Comparison of ENCODE assay signal across 17 cellular contexts in the genomic region with DNA sequence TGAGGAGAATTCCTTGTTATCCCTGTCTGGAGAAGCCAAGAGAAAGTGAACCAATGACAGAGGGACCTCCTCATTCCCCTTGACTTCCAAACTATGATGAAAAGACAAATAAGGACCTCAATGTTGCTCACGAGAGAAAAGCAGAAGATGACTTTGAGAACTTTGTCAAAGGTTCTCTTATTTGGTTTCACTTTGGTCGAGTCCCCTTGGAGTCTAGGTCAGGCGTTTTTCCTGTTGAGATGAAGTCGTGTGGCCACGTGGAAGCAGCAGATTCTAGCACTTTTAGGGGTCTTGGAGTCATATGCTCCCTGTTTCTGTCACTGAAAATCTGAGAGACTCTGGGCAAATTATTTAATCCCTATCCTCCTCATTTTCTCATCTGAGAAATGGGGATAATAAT. TPM values are rescaled to one million over a fixed set of nuclear protein-coding genes. Genes with fewer than 3 reads are reported as not detected.
DNase-seq lines count a peak whose midpoint lies in the region; ATAC-seq and TF ChIP-seq lines count a peak whose summit lies in the region.
"Had no signal": no experiment of that assay in that cellular context is flagged by ENCODE, and none has a peak within 500 bp of the region (broad histone marks: within the 10 kb centered on the region; RNA-seq: fewer than 3 reads in every experiment).

No MANE protein-coding gene starts in this region.

- ATAC-seq in GM23338 (no peak), HG02885 (IDR thresholded peaks at IDR 0.05; ENCODE audit: poor library complexity, unreplicated experiment) (no peak)
- ATAC-seq in naive thymus-derived CD4-positive, alpha-beta T cell, result no peak

- no peaks in the 10 kb centered on the region for H3K9me3 Mint-ChIP-seq in GM23338
- no peaks in the 10 kb centered on the region for H3K9me3 Mint-ChIP-seq in naive thymus-derived CD4-positive, alpha-beta T cell

- peak overlapping the region; percentile 68 for H3K4me2 ChIP-seq in GM23338

- H2AFZ ChIP-seq in GM23338 (no peak overlapping the region; the same call in 1 of the 2 replicates), neuron (ENCODE audit: low read depth, low read length) (peak overlapping the region; percentile 58)

- intact Hi-C loops in naive thymus-derived CD4-positive, alpha-beta T cell (cut with micrococcal nuclease), result no loop called here

- H3K4me1 ChIP-seq in GM23338 (ENCODE audit: insufficient read depth), result peaks cover 19% of the 10 kb centered on the region
- peaks cover 18% of the 10 kb centered on the region for H3K4me1 ChIP-seq in neuron (ENCODE audit: insufficient read depth, low read length)
- H3K4me1 ChIP-seq in naive thymus-derived CD4-positive, alpha-beta T cell (ENCODE audit: control insufficient read depth in 2 of 2, insufficient read depth in 2 of 2, low read length in 2 of 2), result no peaks in the 10 kb centered on the region

- POLR2A ChIA-PET in naive thymus-derived CD4-positive, alpha-beta T cell (lab: Charles Lee), result no interaction called here

- H3K4me1 Mint-ChIP-seq in GM23338, result peaks cover 41% of the 10 kb centered on the region
- peaks cover 0 to 13% (median 8%) of the 10 kb centered on the region in 7 donors for H3K4me1 Mint-ChIP-seq in naive thymus-derived CD4-positive, alpha-beta T cell

- H3K36me3 Mint-ChIP-seq in GM23338 (ENCODE audit: low read depth), result no peaks in the 10 kb centered on the region
- no peaks in the 10 kb centered on the region for H3K36me3 Mint-ChIP-seq in naive thymus-derived CD4-positive, alpha-beta T cell

- no peak for TF ChIP-seq CTCF in GM23338 (conservative IDR thresholded peaks at IDR 0.05; ENCODE audit: low read depth in 2 of 2)

- no peaks in the 10 kb centered on the region for H3F3A ChIP-seq in GM23338 (replicated peaks; ENCODE audit: low read depth)

- CTCF ChIA-PET in naive thymus-derived CD4-positive, alpha-beta T cell (lab: Charles Lee), result no interaction called here

- no peaks in the 10 kb centered on the region for H3K9me3 ChIP-seq in neuron (ENCODE audit: low read length)
- no peaks in the 10 kb centered on the region for H3K9me3 ChIP-seq in naive thymus-derived CD4-positive, alpha-beta T cell (ENCODE audit: control insufficient read depth in 2 of 3, low read length in 3 of 3)

- H3K27ac ChIP-seq in GM23338 (ENCODE audit: low read depth), result peak overlapping the region; percentile 24; the same call in 1 of the 2 replicates
- H3K27ac ChIP-seq in naive thymus-derived CD4-positive, alpha-beta T cell (ENCODE audit: low read depth, low read length), result no peak overlapping the region

- H3K27me3 ChIP-seq in GM23338 (ENCODE audit: insufficient read depth) (peaks cover 53% of the 10 kb centered on the region), neuron (ENCODE audit: insufficient read depth, low read length) (no peaks in the 10 kb centered on the region)
- no peaks in the 10 kb centered on the region for H3K27me3 ChIP-seq in naive thymus-derived CD4-positive, alpha-beta T cell (ENCODE audit: control insufficient read depth in 2 of 2, insufficient read depth in 2 of 2, low read length in 2 of 2)

- peaks cover 40% of the 10 kb centered on the region for H3K27me3 Mint-ChIP-seq in GM23338 (ENCODE audit: insufficient read depth, low read depth, poor library complexity)
- no peaks in the 10 kb centered on the region for H3K27me3 Mint-ChIP-seq in naive thymus-derived CD4-positive, alpha-beta T cell

- H4K20me1 ChIP-seq in GM23338 (replicated peaks; ENCODE audit: insufficient read depth), result no peaks in the 10 kb centered on the region

- H3K36me3 ChIP-seq in GM23338 (ENCODE audit: insufficient read depth) (no peaks in the 10 kb centered on the region), neuron (ENCODE audit: insufficient read depth, low read length) (no peaks in the 10 kb centered on the region)
- H3K36me3 ChIP-seq in naive thymus-derived CD4-positive, alpha-beta T cell (ENCODE audit: control insufficient read depth in 2 of 3, insufficient read depth in 3 of 3, low read length in 3 of 3), result no peaks in the 10 kb centered on the region

- peaks cover 19% of the 10 kb centered on the region for H3K9me2 ChIP-seq in GM23338 (ENCODE audit: insufficient read depth)

- H3K4me3 Mint-ChIP-seq in GM23338, result peak overlapping the region; percentile 39
- H3K4me3 Mint-ChIP-seq in naive thymus-derived CD4-positive, alpha-beta T cell, result peak overlapping the region in 1 of 10 donors; percentile 45

- H3K4me3 ChIP-seq in GM23338 (peak overlapping the region; percentile 39), neuron (ENCODE audit: low read length) (peak overlapping the region; percentile 18)
- no peak overlapping the region for H3K4me3 ChIP-seq in naive thymus-derived CD4-positive, alpha-beta T cell (ENCODE audit: low read length)

- no peaks in the 10 kb centered on the region for H3K79me2 ChIP-seq in GM23338 (replicated peaks; ENCODE audit: insufficient read depth)

- DNase-seq in GM23338 (ENCODE audit: low spot score) (no peak), NOMO-1 treated with DMSO at 0.1 percent for 48 hours (lab: John Stamatoyannopoulos, UW; ENCODE audit: unreplicated experiment) (peak; percentile 73), germinal center (ENCODE audit: low spot score) (peak; percentile 28), NCI-H2029 treated with DMSO at 0.1 percent for 48 hours (lab: John Stamatoyannopoulos, UW) (no peak), kidney tubule cell (ENCODE audit: low spot score) (no peak)
- DNase-seq in naive thymus-derived CD4-positive, alpha-beta T cell, result no peak
- DNase-seq: activated CD4-positive, CD25-positive, alpha-beta regulatory T cell treated with anti-CD3 and anti-CD28 coated beads, Interleukin-2, amount 50 U/mL, for 72 hours; central memory CD4-positive, alpha-beta T cell; effector CD8-positive, alpha-beta T cell; kidney; midbrain; NCI-H1694; SHP77; stimulated activated CD4-positive, alpha-beta T cell treated with anti-CD3 and anti-CD28 coated beads, Interleukin-2, amount 100 ng/mL, for 24 hours had no signal

- H3K27ac Mint-ChIP-seq in GM23338, result peak overlapping the region; percentile 37; the same call in 1 of the 2 replicates
- H3K27ac Mint-ChIP-seq in naive thymus-derived CD4-positive, alpha-beta T cell, result no peak overlapping the region

TF ChIP-seq in GM23338, 12 proteins besides CTCF, POLR2A, EP300 and RAD21 (continues in another document):
- TF ChIP-seq, protein P1, sequence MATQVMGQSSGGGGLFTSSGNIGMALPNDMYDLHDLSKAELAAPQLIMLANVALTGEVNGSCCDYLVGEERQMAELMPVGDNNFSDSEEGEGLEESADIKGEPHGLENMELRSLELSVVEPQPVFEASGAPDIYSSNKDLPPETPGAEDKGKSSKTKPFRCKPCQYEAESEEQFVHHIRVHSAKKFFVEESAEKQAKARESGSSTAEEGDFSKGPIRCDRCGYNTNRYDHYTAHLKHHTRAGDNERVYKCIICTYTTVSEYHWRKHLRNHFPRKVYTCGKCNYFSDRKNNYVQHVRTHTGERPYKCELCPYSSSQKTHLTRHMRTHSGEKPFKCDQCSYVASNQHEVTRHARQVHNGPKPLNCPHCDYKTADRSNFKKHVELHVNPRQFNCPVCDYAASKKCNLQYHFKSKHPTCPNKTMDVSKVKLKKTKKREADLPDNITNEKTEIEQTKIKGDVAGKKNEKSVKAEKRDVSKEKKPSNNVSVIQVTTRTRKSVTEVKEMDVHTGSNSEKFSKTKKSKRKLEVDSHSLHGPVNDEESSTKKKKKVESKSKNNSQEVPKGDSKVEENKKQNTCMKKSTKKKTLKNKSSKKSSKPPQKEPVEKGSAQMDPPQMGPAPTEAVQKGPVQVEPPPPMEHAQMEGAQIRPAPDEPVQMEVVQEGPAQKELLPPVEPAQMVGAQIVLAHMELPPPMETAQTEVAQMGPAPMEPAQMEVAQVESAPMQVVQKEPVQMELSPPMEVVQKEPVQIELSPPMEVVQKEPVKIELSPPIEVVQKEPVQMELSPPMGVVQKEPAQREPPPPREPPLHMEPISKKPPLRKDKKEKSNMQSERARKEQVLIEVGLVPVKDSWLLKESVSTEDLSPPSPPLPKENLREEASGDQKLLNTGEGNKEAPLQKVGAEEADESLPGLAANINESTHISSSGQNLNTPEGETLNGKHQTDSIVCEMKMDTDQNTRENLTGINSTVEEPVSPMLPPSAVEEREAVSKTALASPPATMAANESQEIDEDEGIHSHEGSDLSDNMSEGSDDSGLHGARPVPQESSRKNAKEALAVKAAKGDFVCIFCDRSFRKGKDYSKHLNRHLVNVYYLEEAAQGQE (IDR thresholded peaks at IDR 0.05; ENCODE audit: unreplicated experiment), result no peak
- no peak for TF ChIP-seq ZNF331 (CRISPR knock-in tag; IDR thresholded peaks at IDR 0.05; ENCODE audit: low read depth)
- no peak for TF ChIP-seq CREB1 (CRISPR knock-in tag; IDR thresholded peaks at IDR 0.05; ENCODE audit: low read depth)
- no peak for TF ChIP-seq EZH2 (IDR thresholded peaks at IDR 0.05; ENCODE audit: low read depth, unreplicated experiment)
- TF ChIP-seq EZH2phosphoT487 (IDR thresholded peaks at IDR 0.05; ENCODE audit: unreplicated experiment), result no peak
- TF ChIP-seq, protein P2, sequence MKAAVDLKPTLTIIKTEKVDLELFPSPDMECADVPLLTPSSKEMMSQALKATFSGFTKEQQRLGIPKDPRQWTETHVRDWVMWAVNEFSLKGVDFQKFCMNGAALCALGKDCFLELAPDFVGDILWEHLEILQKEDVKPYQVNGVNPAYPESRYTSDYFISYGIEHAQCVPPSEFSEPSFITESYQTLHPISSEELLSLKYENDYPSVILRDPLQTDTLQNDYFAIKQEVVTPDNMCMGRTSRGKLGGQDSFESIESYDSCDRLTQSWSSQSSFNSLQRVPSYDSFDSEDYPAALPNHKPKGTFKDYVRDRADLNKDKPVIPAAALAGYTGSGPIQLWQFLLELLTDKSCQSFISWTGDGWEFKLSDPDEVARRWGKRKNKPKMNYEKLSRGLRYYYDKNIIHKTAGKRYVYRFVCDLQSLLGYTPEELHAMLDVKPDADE (IDR thresholded peaks at IDR 0.05), result no peak
- TF ChIP-seq POLR2AphosphoS5 (IDR thresholded peaks at IDR 0.05; ENCODE audit: low read depth), result no peak
- TF ChIP-seq ZNF114 (CRISPR knock-in tag; IDR thresholded peaks at IDR 0.05), result no peak

RNA-seq across cellular contexts. Expression of a gene that starts 33.8 kb away (rescaled TPM):
- total RNA-seq in GM23338 (2014; rRNA removed; shearing (Covaris generic)), result 24.6 and 31.8 TPM in 2 replicates
- 5.9 and 7.0 TPM in 2 replicates for polyA plus RNA-seq in GM23338 (2016; fragmentation: Nextera tagmentation; extraction: Ambion mirVana)
- total RNA-seq in naive thymus-derived CD4-positive, alpha-beta T cell, result not detected
- polyA plus RNA-seq in naive thymus-derived CD4-positive, alpha-beta T cell, result not detected
- total RNA-seq: kidney had no signal
- polyA plus RNA-seq: AG04450 had no signal

Comparison
In these comparisons a context has a peak if more than half of its experiments do, and no peak if none do; other contexts are left out.
1. DNase-seq: peak in NOMO-1 treated with DMSO at 0.1 percent for 48 hours (single experiment) and germinal center (single experiment); none in GM23338 (single experiment), NCI-H2029 treated with DMSO at 0.1 percent for 48 hours (single experiment), naive thymus-derived CD4-positive, alpha-beta T cell (0 of 9) and kidney tubule cell (single experiment).
2. RNA of a gene that starts 33.8 kb away (total RNA-seq): 24.6 to 31.8 TPM in GM23338; not detected in naive thymus-derived CD4-positive, alpha-beta T cell; every median in the first group is over 10 times any median in the second.